26 cellular contexts compared by ENCODE assay signal in genomic region chr1:180247061-180247460, GRCh38. TPM values are rescaled to one million over a fixed set of nuclear protein-coding genes. Genes with fewer than 3 reads are reported as not detected.
DNase-seq lines count a peak whose midpoint lies in the region; ATAC-seq lines count a peak whose summit lies in the region.
"Had no signal": no experiment of that assay in that cellular context is flagged by ENCODE, and none has a peak within 500 bp of the region (broad histone marks: within the 10 kb centered on the region; RNA-seq: fewer than 3 reads in every experiment).

No MANE protein-coding gene starts in this region.

- no peak overlapping the region for H3K4me3 Mint-ChIP-seq in effector memory CD8-positive, alpha-beta T cell
- H3K4me3 Mint-ChIP-seq: activated CD8-positive, alpha-beta T cell treated with anti-CD3 and anti-CD28 coated beads, Interleukin-2, amount 10 ng/mL, durations not matched to agents 7 days and 5 days; activated naive CD8-positive, alpha-beta T cell treated with anti-CD3 and anti-CD28 coated beads, Interleukin-2, amount 10 ng/mL, durations not matched to agents 7 days and 5 days; naive B cell; T-helper 2 cell treated with Interferon-gamma antibody and Interleukin-4, amounts not matched to agents 5 μg/mL and 100 μg/mL, for 36 hours had no signal

- no peak overlapping the region for H3K27ac ChIP-seq in epithelial cell of prostate
- H3K27ac ChIP-seq: parathyroid adenoma, SJSA1, upper lobe of left lung had no signal

- peaks cover 35 to 88% of the 10 kb centered on the region in 2 donors for H3K27me3 Mint-ChIP-seq in effector memory CD8-positive, alpha-beta T cell

- no peaks in the 10 kb centered on the region for H3K36me3 Mint-ChIP-seq in effector memory CD8-positive, alpha-beta T cell (ENCODE audit: insufficient read depth)
- H3K36me3 Mint-ChIP-seq: activated naive CD8-positive, alpha-beta T cell treated with anti-CD3 and anti-CD28 coated beads, Interleukin-2, amount 10 ng/mL, durations not matched to agents 7 days and 5 days; naive B cell had no signal

- DNase-seq in ELR (ENCODE audit: low read depth) (peak; percentile 27), HT1080 (ENCODE audit: low read depth) (peak; percentile 89), RPMI8226 (peak; percentile 35), epithelial cell of prostate (ENCODE audit: low read depth, low spot score) (peak; percentile 12), NCI-H510A (lab: John Stamatoyannopoulos, UW) (no peak), putamen (ENCODE audit: low spot score) (no peak)
- no peak for DNase-seq in effector memory CD8-positive, alpha-beta T cell
- DNase-seq: activated CD8-positive, alpha-beta T cell treated with anti-CD3 and anti-CD28 coated beads, Interleukin-2, amount 10 ng/mL, durations not matched to agents 7 days and 5 days; activated naive CD8-positive, alpha-beta T cell treated with anti-CD3 and anti-CD28 coated beads, Interleukin-2, amount 10 ng/mL, durations not matched to agents 7 days and 5 days; activated T-cell treated with anti-CD3 and anti-CD28 coated beads, Interleukin-2, amount 50 U/mL, for 48 hours; COR-L47; foreskin fibroblast; hippocampal formation; kidney; naive B cell; NCI-H1092; NCI-H2081; stimulated activated CD4-positive, alpha-beta T cell treated with anti-CD3 and anti-CD28 coated beads, Interleukin-4, amount 100 ng/mL, for 1 hour; upper lobe of left lung had no signal

- H3K27ac Mint-ChIP-seq in effector memory CD8-positive, alpha-beta T cell: no peak overlapping the region
- H3K27ac Mint-ChIP-seq: activated CD8-positive, alpha-beta T cell treated with anti-CD3 and anti-CD28 coated beads, Interleukin-2, amount 10 ng/mL, durations not matched to agents 7 days and 5 days; activated naive CD8-positive, alpha-beta T cell treated with anti-CD3 and anti-CD28 coated beads, Interleukin-2, amount 10 ng/mL, durations not matched to agents 7 days and 5 days; naive B cell; T-helper 2 cell treated with Interferon-gamma antibody and Interleukin-4, amounts not matched to agents 5 μg/mL and 100 μg/mL, for 36 hours had no signal

- ATAC-seq in effector memory CD8-positive, alpha-beta T cell (replicated peaks): no peak
- ATAC-seq in HG03342 (IDR thresholded peaks at IDR 0.05; ENCODE audit: unreplicated experiment): no peak
- ATAC-seq: activated CD4-positive, CD25-positive, alpha-beta regulatory T cell treated with anti-CD3 and anti-CD28 coated beads, Interleukin-2, amount 50 U/mL, for 24 hours; activated CD8-positive, alpha-beta T cell treated with anti-CD3 and anti-CD28 coated beads, Interleukin-2, amount 10 ng/mL, durations not matched to agents 7 days and 5 days had no signal

- no peaks in the 10 kb centered on the region for H3K9me3 Mint-ChIP-seq in effector memory CD8-positive, alpha-beta T cell
- H3K9me3 Mint-ChIP-seq: activated naive CD8-positive, alpha-beta T cell treated with anti-CD3 and anti-CD28 coated beads, Interleukin-2, amount 10 ng/mL, durations not matched to agents 7 days and 5 days; T-helper 2 cell treated with Interferon-gamma antibody and Interleukin-4, amounts not matched to agents 5 μg/mL and 100 μg/mL, for 36 hours had no signal

- H3K4me1 Mint-ChIP-seq in effector memory CD8-positive, alpha-beta T cell (ENCODE audit: low read depth in 2 of 2): peaks cover 9 to 14% of the 10 kb centered on the region in 2 donors

RNA-seq across cellular contexts. Expression of gene LHX4, which starts 17.0 kb away (rescaled TPM):
- total RNA-seq in HT1080 (2014; rRNA removed; shearing (Covaris generic)): 0.72 and 1.6 TPM in 2 replicates
- 0.15 and 0.41 TPM in 2 replicates for polyA plus RNA-seq in HT1080 (2015; cell fraction: cytosol; rRNA removed)
- polyA plus RNA-seq in HT1080 (2015; cell fraction: nucleus; rRNA removed): 0.22 and 0.39 TPM in 2 replicates
- total RNA-seq: activated CD8-positive, alpha-beta T cell treated with anti-CD3 and anti-CD28 coated beads, Interleukin-2, amount 10 ng/mL, durations not matched to agents 7 days and 5 days; activated naive CD8-positive, alpha-beta T cell treated with anti-CD3 and anti-CD28 coated beads, Interleukin-2, amount 10 ng/mL, durations not matched to agents 7 days and 5 days; endothelial cell of umbilical vein; kidney; smooth muscle cell had no signal
- polyA plus RNA-seq: endothelial cell of umbilical vein, smooth muscle cell had no signal

Comparison
In these comparisons a context has a peak if more than half of its experiments do, and no peak if none do; other contexts are left out.
1. DNase-seq: peak in ELR (single experiment), HT1080 (single experiment), RPMI8226 (single experiment) and epithelial cell of prostate (single experiment); none in NCI-H510A (single experiment), effector memory CD8-positive, alpha-beta T cell (0 of 3) and putamen (single experiment).